Comparison of ENCODE assay signal across 25 cellular contexts in genomic region chr11:106461839-106462545, GRCh38.
DNase-seq lines count a peak whose midpoint lies in the region; ATAC-seq, FAIRE-seq and TF ChIP-seq lines count a peak whose summit lies in the region.
"Had no signal": no experiment of that assay in that cellular context is flagged by ENCODE, and none has a peak within 500 bp of the region (broad histone marks: within the 10 kb centered on the region; RNA-seq: fewer than 3 reads in every experiment).

No MANE protein-coding gene starts in this region.

- H3K18ac ChIP-seq in mesenchymal stem cell (ENCODE audit: low read depth in 1 of 2, low read length in 2 of 2), result no peak overlapping the region

- H3K79me1 ChIP-seq in mesenchymal stem cell (replicated peaks; ENCODE audit: low read length, poor library complexity, severe bottlenecking), result no peaks in the 10 kb centered on the region

- H2BK5ac ChIP-seq in mesenchymal stem cell (ENCODE audit: low read depth, low read length, poor library complexity, severe bottlenecking), result no peak overlapping the region

- TF ChIP-seq POLR2A in A549 (IDR thresholded peaks at IDR 0.05; ENCODE audit: low read length), result no peak

- H3K4me1 Mint-ChIP-seq in activated CD8-positive, alpha-beta T cell treated with anti-CD3 and anti-CD28 coated beads for 36 hours (ENCODE audit: low read depth), result no peaks in the 10 kb centered on the region
- H3K4me1 Mint-ChIP-seq: CD14-positive monocyte; naive thymus-derived CD8-positive, alpha-beta T cell had no signal

- no peaks in the 10 kb centered on the region for H3K9me3 Mint-ChIP-seq in activated CD8-positive, alpha-beta T cell treated with anti-CD3 and anti-CD28 coated beads for 36 hours

- ATAC-seq in A549 (peak in 1 of 2 experiments; percentile 28; a peak in 2 of 6 replicates), GM19328 (IDR thresholded peaks at IDR 0.05; ENCODE audit: unreplicated experiment) (no peak), HG03457 (IDR thresholded peaks at IDR 0.05; ENCODE audit: unreplicated experiment) (no peak), GM19463 (IDR thresholded peaks at IDR 0.05; ENCODE audit: unreplicated experiment) (no peak)
- ATAC-seq in activated CD8-positive, alpha-beta T cell treated with anti-CD3 and anti-CD28 coated beads for 36 hours, result no peak
- ATAC-seq: activated naive CD4-positive, alpha-beta T cell treated with anti-CD3 and anti-CD28 coated beads, Interleukin-2, amount 50 U/mL, for 72 hours; K562; naive thymus-derived CD8-positive, alpha-beta T cell; Right ventricle myocardium inferior had no signal

- H3K4me1 ChIP-seq in A549 (peaks cover 23% of the 10 kb centered on the region), mesenchymal stem cell (ENCODE audit: control insufficient read depth, insufficient read depth, low read depth, low read length) (no peaks in the 10 kb centered on the region)
- H3K4me1 ChIP-seq: breast epithelium, esophagus squamous epithelium, prostate gland had no signal

- no peak overlapping the region for H3K9ac ChIP-seq in mesenchymal stem cell (ENCODE audit: low read length)

- peak in 1 of 2 experiments; percentile 26; a peak in 2 of 5 replicates for TF ChIP-seq RAD21 in A549 (conservative IDR thresholded peaks at IDR 0.05 in 1 of 2, IDR thresholded peaks at IDR 0.05 in 1 of 2)

- H3K36me3 ChIP-seq in brain microvascular endothelial cell (replicated peaks), result no peaks in the 10 kb centered on the region
- H3K36me3 ChIP-seq in mesenchymal stem cell (ENCODE audit: control insufficient read depth in 1 of 2, insufficient read depth in 2 of 2, low read depth in 1 of 2, low read length in 2 of 2), result no peaks in the 10 kb centered on the region
- H3K36me3 ChIP-seq: breast epithelium, esophagus squamous epithelium, prostate gland, spleen had no signal

- H3K9me3 ChIP-seq in A549, result no peaks in the 10 kb centered on the region
- no peaks in the 10 kb centered on the region for H3K9me3 ChIP-seq in mesenchymal stem cell (ENCODE audit: control insufficient read depth, low read length)
- H3K9me3 ChIP-seq: breast epithelium, esophagus squamous epithelium, prostate gland, spleen, testis had no signal

- CTCF ChIA-PET in A549 (lab: Yijun Ruan, JAX), result no interaction called here
- CTCF ChIA-PET in activated CD8-positive, alpha-beta T cell treated with anti-CD3 and anti-CD28 coated beads for 36 hours (lab: Charles Lee), result no interaction called here

- H3K4me3 ChIP-seq in A549 (no peak overlapping the region), brain microvascular endothelial cell (ENCODE audit: low read depth, low read length) (no peak overlapping the region), mesenchymal stem cell (ENCODE audit: insufficient read depth in 1 of 2, low read depth in 1 of 2, low read length in 2 of 2) (no peak overlapping the region)
- H3K4me3 ChIP-seq: breast epithelium, esophagus squamous epithelium, K562, prostate gland, spleen, testis had no signal

- H2BK120ac ChIP-seq in mesenchymal stem cell (ENCODE audit: low read depth, low read length), result no peak overlapping the region

- WGBS in A549 (ENCODE audit: missing lambda C conversion rate), result 51% methylated on average over 4 of the region's 4 CpGs
- 33% methylated on average over 3 of the region's 4 CpGs for WGBS in mesenchymal stem cell

- H2AK5ac ChIP-seq in mesenchymal stem cell (ENCODE audit: low read length, severe bottlenecking), result no peak overlapping the region

- peak; percentile 64 to 83; a peak in 3 of 5 replicates for TF ChIP-seq EP300 in A549 (IDR thresholded peaks at IDR 0.05)

- no peak overlapping the region for H2AFZ ChIP-seq in mesenchymal stem cell (ENCODE audit: low read depth, low read length)

- H3K4me3 Mint-ChIP-seq in activated CD8-positive, alpha-beta T cell treated with anti-CD3 and anti-CD28 coated beads for 36 hours, result no peak overlapping the region
- H3K4me3 Mint-ChIP-seq: activated T-cell treated with anti-CD3 and anti-CD28 coated beads, Interleukin-2, amount 50 U/mL, for 24 hours; CD14-positive monocyte; naive thymus-derived CD8-positive, alpha-beta T cell had no signal

- no peak overlapping the region for H3K27ac Mint-ChIP-seq in activated CD8-positive, alpha-beta T cell treated with anti-CD3 and anti-CD28 coated beads for 36 hours
- H3K27ac Mint-ChIP-seq: activated naive CD4-positive, alpha-beta T cell treated with anti-CD3 and anti-CD28 coated beads, Interleukin-2, amount 50 U/mL, for 72 hours; activated T-cell treated with anti-CD3 and anti-CD28 coated beads, Interleukin-2, amount 50 U/mL, for 24 hours; CD14-positive monocyte; naive thymus-derived CD8-positive, alpha-beta T cell had no signal

- H4K91ac ChIP-seq in mesenchymal stem cell (ENCODE audit: low read length), result no peak overlapping the region

- in situ Hi-C loops in brain microvascular endothelial cell (cut with HindIII; ENCODE audit: low pct_ligation_motif_present, low sequenced_read_pairs), result no loop called here

- TF ChIP-seq CTCF in A549 (IDR thresholded peaks at IDR 0.05) (no peak), brain microvascular endothelial cell (IDR thresholded peaks at IDR 0.05; ENCODE audit: low read depth, low read length, missing control alignments) (no peak)
- no peak for TF ChIP-seq CTCF in activated CD8-positive, alpha-beta T cell treated with anti-CD3 and anti-CD28 coated beads for 36 hours (IDR thresholded peaks at IDR 0.05)

- no peak for FAIRE-seq in A549 (lab: Jason Lieb, UNC)
- FAIRE-seq: K562 had no signal

- H4K8ac ChIP-seq in mesenchymal stem cell (ENCODE audit: low read length), result peak overlapping the region; percentile 47

- peak overlapping the region in 1 of 2 experiments; percentile 63 for H3K4ac ChIP-seq in mesenchymal stem cell (ENCODE audit: low read depth in 1 of 2, low read length in 2 of 2)

- peak overlapping the region; percentile 46 to 73; a peak in 5 of 6 replicates for H3K27ac ChIP-seq in A549
- peak overlapping the region; percentile 88 for H3K27ac ChIP-seq in brain microvascular endothelial cell
- no peak overlapping the region for H3K27ac ChIP-seq in mesenchymal stem cell (ENCODE audit: low read length, poor library complexity, severe bottlenecking)
- H3K27ac ChIP-seq: breast epithelium, esophagus squamous epithelium, prostate gland had no signal

- H3K27me3 ChIP-seq in brain microvascular endothelial cell (replicated peaks), result no peaks in the 10 kb centered on the region
- H3K27me3 ChIP-seq in mesenchymal stem cell (ENCODE audit: control insufficient read depth in 1 of 2, insufficient read depth in 1 of 2, low read length in 2 of 2), result no peaks in the 10 kb centered on the region
- H3K27me3 ChIP-seq: breast epithelium, spleen, testis had no signal

- peak overlapping the region in 1 of 2 experiments; percentile 72 for H3K23ac ChIP-seq in mesenchymal stem cell (ENCODE audit: low read length in 2 of 2)

- no peaks in the 10 kb centered on the region for H3K27me3 Mint-ChIP-seq in activated CD8-positive, alpha-beta T cell treated with anti-CD3 and anti-CD28 coated beads for 36 hours
- H3K27me3 Mint-ChIP-seq: activated T-cell treated with anti-CD3 and anti-CD28 coated beads, Interleukin-2, amount 50 U/mL, for 24 hours; naive thymus-derived CD8-positive, alpha-beta T cell had no signal

- H2BK12ac ChIP-seq in mesenchymal stem cell (ENCODE audit: low read length in 2 of 2), result peak overlapping the region; percentile 71 to 83

- DNase-seq in A549 (ENCODE audit: low read depth in 1 of 2, low spot score in 1 of 2), result peak in 1 of 2 experiments; percentile 28
- peak; percentile 39 for DNase-seq in HuH-7 (ENCODE audit: low spot score)
- DNase-seq in brain microvascular endothelial cell, result peak; percentile 75
- DNase-seq in mesenchymal stem cell, result no peak
- no peak for DNase-seq in activated CD8-positive, alpha-beta T cell treated with anti-CD3 and anti-CD28 coated beads for 36 hours
- DNase-seq: activated CD4-positive, alpha-beta T cell treated with anti-CD3 and anti-CD28 coated beads, Interleukin-2, amount 50 U/mL, for 4 hours; activated T-cell treated with anti-CD3 and anti-CD28 coated beads, Interleukin-2, amount 50 U/mL, for 24 hours; effector CD4-positive, alpha-beta T cell; esophagus squamous epithelium; GOT3; head of caudate nucleus; naive thymus-derived CD8-positive, alpha-beta T cell; NCI-H2029 treated with DMSO at 0.1 percent for 48 hours; spleen; T-helper 1 cell had no signal

- POLR2A ChIA-PET in A549 (lab: Yijun Ruan, JAX), result no interaction called here
- POLR2A ChIA-PET in activated CD8-positive, alpha-beta T cell treated with anti-CD3 and anti-CD28 coated beads for 36 hours (lab: Charles Lee), result no interaction called here

- H2BK15ac ChIP-seq in mesenchymal stem cell (ENCODE audit: low read depth, poor library complexity, severe bottlenecking), result no peak overlapping the region

- H3K14ac ChIP-seq in mesenchymal stem cell (ENCODE audit: low read length in 2 of 2), result no peak overlapping the region

- intact Hi-C loops in activated CD8-positive, alpha-beta T cell treated with anti-CD3 and anti-CD28 coated beads for 36 hours (cut with micrococcal nuclease), result no loop called here

- H3K36me3 Mint-ChIP-seq in activated CD8-positive, alpha-beta T cell treated with anti-CD3 and anti-CD28 coated beads for 36 hours (ENCODE audit: low read depth), result no peaks in the 10 kb centered on the region
- H3K36me3 Mint-ChIP-seq: activated naive CD4-positive, alpha-beta T cell treated with anti-CD3 and anti-CD28 coated beads, Interleukin-2, amount 50 U/mL, for 72 hours; CD14-positive monocyte; naive thymus-derived CD8-positive, alpha-beta T cell had no signal

- peak overlapping the region; percentile 39 for H3K4me2 ChIP-seq in A549
- no peak overlapping the region for H3K4me2 ChIP-seq in mesenchymal stem cell (ENCODE audit: low read length, poor library complexity, severe bottlenecking)

TF ChIP-seq in A549, 52 proteins besides CTCF, POLR2A, EP300 and RAD21 (continues in another document):
- TF ChIP-seq CEBPB (IDR thresholded peaks at IDR 0.05) (peak; percentile 29 to 34; a peak in 3 of 4 replicates), EHMT2 (IDR thresholded peaks at IDR 0.05; ENCODE audit: low read depth) (no peak), BCL3 (IDR thresholded peaks at IDR 0.05) (peak; percentile 50; the same call in 1 of the 3 replicates), KDM5A (IDR thresholded peaks at IDR 0.05) (no peak), JUNB (IDR thresholded peaks at IDR 0.05) (peak; percentile 67), ZNF302 (CRISPR knock-in tag; IDR thresholded peaks at IDR 0.05) (no peak), GATA3 (IDR thresholded peaks at IDR 0.05; ENCODE audit: borderline replicate concordance) (peak; percentile 84)

Comparison
In these comparisons a context has a peak if more than half of its experiments do, and no peak if none do; other contexts are left out.
1. DNase-seq: peak in HuH-7 (single experiment) and brain microvascular endothelial cell (single experiment); none in mesenchymal stem cell (single experiment) and activated CD8-positive, alpha-beta T cell treated with anti-CD3 and anti-CD28 coated beads for 36 hours (single experiment).